In the genomic region with DNA sequence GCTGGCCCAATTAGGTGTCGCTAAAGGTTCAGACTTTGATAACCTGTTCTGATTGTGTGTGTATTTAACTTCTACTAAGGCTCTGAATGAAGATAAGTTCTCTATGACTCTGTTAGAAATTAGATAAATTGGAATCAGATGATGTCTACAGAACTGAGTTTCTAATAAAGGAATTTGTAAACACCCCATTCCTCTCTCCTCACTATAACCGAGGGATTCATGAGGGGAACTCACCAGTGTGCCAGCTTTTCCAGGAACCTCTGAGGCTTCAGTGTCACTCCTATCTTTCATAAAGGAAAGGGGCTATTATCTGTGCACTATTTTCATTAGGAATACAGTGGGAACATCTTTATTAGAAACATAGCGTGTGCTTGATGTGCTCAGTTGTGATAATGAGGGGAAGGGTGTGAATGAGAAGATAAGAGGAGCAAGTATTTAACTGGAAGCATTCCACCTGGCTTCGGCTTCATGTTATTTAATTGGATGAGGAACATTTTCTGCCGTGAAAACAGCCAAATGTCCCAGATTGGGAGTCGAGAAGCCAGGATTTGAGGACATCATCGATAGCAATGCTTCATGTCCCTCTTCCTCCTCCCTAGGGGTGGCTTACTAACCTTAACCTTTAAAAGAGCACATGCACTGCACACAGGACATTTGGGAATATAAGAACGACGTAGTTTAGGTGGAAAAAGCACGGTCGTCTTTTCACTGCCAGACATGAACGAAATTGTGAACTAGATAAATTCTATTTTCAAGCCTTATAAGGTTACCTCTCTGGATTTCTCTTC, we compare ENCODE assay signal across 1 cellular context.
TF ChIP-seq lines count a peak whose summit lies in the region.

No MANE protein-coding gene starts in this region.

TF ChIP-seq in HepG2, 621 proteins besides CTCF, POLR2A, EP300 and RAD21:
- TF ChIP-seq CC2D1A (CRISPR knock-in tag; IDR thresholded peaks at IDR 0.05), result no peak
- TF ChIP-seq EEA1 (CRISPR knock-in tag; IDR thresholded peaks at IDR 0.05; ENCODE audit: borderline replicate concordance), result no peak
- no peak for TF ChIP-seq ZNF562 (CRISPR knock-in tag; IDR thresholded peaks at IDR 0.05; ENCODE audit: borderline replicate concordance)
- no peak for TF ChIP-seq ZNF572 (CRISPR knock-in tag; IDR thresholded peaks at IDR 0.05)
- no peak for TF ChIP-seq KAT8 (CRISPR knock-in tag; IDR thresholded peaks at IDR 0.05)
- TF ChIP-seq MED13 (CRISPR knock-in tag; IDR thresholded peaks at IDR 0.05), result no peak
- no peak for TF ChIP-seq TCF7L2 (IDR thresholded peaks at IDR 0.05; ENCODE audit: low read depth, low read length)
- TF ChIP-seq, protein P1, sequence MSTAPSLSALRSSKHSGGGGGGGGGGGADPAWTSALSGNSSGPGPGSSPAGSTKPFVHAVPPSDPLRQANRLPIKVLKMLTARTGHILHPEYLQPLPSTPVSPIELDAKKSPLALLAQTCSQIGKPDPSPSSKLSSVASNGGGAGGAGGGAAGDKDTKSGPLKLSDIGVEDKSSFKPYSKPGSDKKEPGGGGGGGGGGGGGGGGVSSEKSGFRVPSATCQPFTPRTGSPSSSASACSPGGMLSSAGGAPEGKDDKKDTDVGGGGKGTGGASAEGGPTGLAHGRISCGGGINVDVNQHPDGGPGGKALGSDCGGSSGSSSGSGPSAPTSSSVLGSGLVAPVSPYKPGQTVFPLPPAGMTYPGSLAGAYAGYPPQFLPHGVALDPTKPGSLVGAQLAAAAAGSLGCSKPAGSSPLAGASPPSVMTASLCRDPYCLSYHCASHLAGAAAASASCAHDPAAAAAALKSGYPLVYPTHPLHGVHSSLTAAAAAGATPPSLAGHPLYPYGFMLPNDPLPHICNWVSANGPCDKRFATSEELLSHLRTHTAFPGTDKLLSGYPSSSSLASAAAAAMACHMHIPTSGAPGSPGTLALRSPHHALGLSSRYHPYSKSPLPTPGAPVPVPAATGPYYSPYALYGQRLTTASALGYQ (CRISPR knock-in tag; IDR thresholded peaks at IDR 0.05), result no peak
- TF ChIP-seq ZNF329 (CRISPR knock-in tag; IDR thresholded peaks at IDR 0.05; ENCODE audit: low read depth), result no peak
- no peak for TF ChIP-seq ZNF792 (CRISPR knock-in tag; IDR thresholded peaks at IDR 0.05)
- TF ChIP-seq ZFP41 (CRISPR knock-in tag; IDR thresholded peaks at IDR 0.05; ENCODE audit: borderline replicate concordance), result no peak
- TF ChIP-seq ZNF577 (CRISPR knock-in tag; IDR thresholded peaks at IDR 0.05; ENCODE audit: borderline replicate concordance, low read depth), result no peak
- TF ChIP-seq NCOA2 (CRISPR knock-in tag; IDR thresholded peaks at IDR 0.05), result no peak
- TF ChIP-seq RXRA (CRISPR knock-in tag; IDR thresholded peaks at IDR 0.05), result no peak
- no peak for TF ChIP-seq BORCS8-MEF2B (CRISPR knock-in tag; IDR thresholded peaks at IDR 0.05)
- no peak for TF ChIP-seq YEATS4 (CRISPR knock-in tag; IDR thresholded peaks at IDR 0.05; ENCODE audit: borderline replicate concordance)
